ENCODE assay signal across 8 cellular contexts in the genomic region with DNA sequence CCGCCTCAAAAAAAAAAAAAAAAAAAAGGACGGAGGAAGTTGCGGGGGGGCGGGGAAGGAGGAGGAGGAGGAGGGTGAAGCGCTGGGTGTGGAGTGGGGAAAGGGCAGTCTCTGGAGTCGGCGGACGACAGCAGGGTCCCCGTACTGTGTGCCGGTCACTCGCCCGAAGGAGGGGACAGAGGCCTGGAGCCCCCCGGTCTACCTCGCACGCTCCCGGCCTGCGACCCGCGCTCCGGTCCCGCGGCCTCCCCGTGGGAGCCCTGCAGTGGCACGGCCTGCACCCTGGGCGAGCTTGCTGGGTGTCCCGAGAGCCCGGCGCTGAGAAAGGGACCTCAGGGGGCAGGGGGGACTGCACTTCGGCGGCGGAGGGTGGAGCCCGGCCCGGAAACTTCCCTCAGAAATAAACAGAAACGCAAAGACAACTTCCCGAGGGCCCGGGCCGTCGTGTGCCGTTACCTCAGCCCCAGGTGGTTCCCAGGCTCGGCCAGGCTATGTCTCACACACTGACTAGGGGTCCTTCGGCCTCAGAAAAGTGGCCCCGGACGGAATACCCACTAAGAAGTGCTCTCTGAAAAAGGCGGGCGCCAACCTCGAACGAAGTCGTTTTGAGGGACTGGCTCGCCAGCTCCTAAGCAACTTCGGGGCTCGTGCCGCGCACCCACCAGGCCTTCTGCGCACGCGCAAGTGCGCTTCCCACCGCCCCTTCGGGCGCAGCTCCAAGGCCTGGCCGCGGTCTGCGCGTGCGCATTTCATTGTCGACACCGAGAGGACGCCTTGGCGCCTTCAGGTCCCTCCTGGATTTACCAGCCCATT. TPM values are rescaled to one million over a fixed set of nuclear protein-coding genes. Genes with fewer than 3 reads are reported as not detected.
DNase-seq lines count a peak whose midpoint lies in the region; ATAC-seq and TF ChIP-seq lines count a peak whose summit lies in the region.

Gene MAJIN (minus strand): TSS at position 688 of the 813 bp plus-strand sequence. CDS start 12,703 bp downstream, outside the sequence.

- H3K9me3 ChIP-seq in BLaER1: no peaks in the 10 kb centered on the region
- H3K9me3 ChIP-seq in psoas muscle: no peaks in the 10 kb centered on the region
- no peaks in the 10 kb centered on the region for H3K9me3 ChIP-seq in thyroid gland

- no peaks in the 10 kb centered on the region for H3K9me3 Mint-ChIP-seq in activated naive CD4-positive, alpha-beta T cell treated with anti-CD3 and anti-CD28 coated beads, Interleukin-2, amount 50 U/mL, for 72 hours

- DNase-seq in RPMI8226 (peak; percentile 82), head of caudate nucleus (peak; percentile 23 to 87 (median 70)), psoas muscle (peak; percentile 87 to 95), thyroid gland (peak; percentile 86 to 88), NCI-H1105 treated with DMSO at 0.1 percent for 48 hours (lab: John Stamatoyannopoulos, UW) (no peak), NCI-H1092 treated with DMSO at 0.1 percent for 48 hours (lab: John Stamatoyannopoulos, UW) (no peak)
- peak; percentile 84 to 92 for DNase-seq in activated naive CD4-positive, alpha-beta T cell treated with anti-CD3 and anti-CD28 coated beads, Interleukin-2, amount 50 U/mL, for 72 hours (ENCODE audit: low spot score in 2 of 2)

- no peaks in the 10 kb centered on the region for H4K20me1 ChIP-seq in BLaER1

- TF ChIP-seq POLR2A in thyroid gland (IDR thresholded peaks at IDR 0.05): peak in 1 of 2 donors; percentile 35

- H3K27me3 ChIP-seq in BLaER1 (peaks cover 9% of the 10 kb centered on the region; the same call in 1 of the 2 replicates), psoas muscle (ENCODE audit: insufficient read depth in 3 of 3, low read length in 2 of 3) (no peaks in the 10 kb centered on the region), thyroid gland (no peaks in the 10 kb centered on the region)

- intact Hi-C loops in head of caudate nucleus (cut with DNase I) (no loop called here), psoas muscle (cut with DNase I) (no loop called here), thyroid gland (cut with DNase I) (no loop called here)

- 6 to 16% (median 16%) methylated on average over 48 to 68 of the region's 69 CpGs for WGBS in psoas muscle, 3 donors
- 23 to 30% methylated on average over 38 to 52 of the region's 69 CpGs for WGBS in thyroid gland, 2 donors

- H3K27ac Mint-ChIP-seq in activated naive CD4-positive, alpha-beta T cell treated with anti-CD3 and anti-CD28 coated beads, Interleukin-2, amount 50 U/mL, for 72 hours: peak within 1 kb of the TSS; percentile 84 to 99

- peak; percentile 28 to 45 for ATAC-seq in activated naive CD4-positive, alpha-beta T cell treated with anti-CD3 and anti-CD28 coated beads, Interleukin-2, amount 50 U/mL, for 72 hours
- ATAC-seq in psoas muscle: peak; percentile 80 to 98 (median 90)

- H3K4me1 ChIP-seq in BLaER1 (peaks cover 25% of the 10 kb centered on the region), psoas muscle (peaks cover 11% of the 10 kb centered on the region), thyroid gland (peaks cover 13 to 15% of the 10 kb centered on the region in 2 donors)

- H3K36me3 ChIP-seq in BLaER1: no peaks in the 10 kb centered on the region
- no peaks in the 10 kb centered on the region for H3K36me3 ChIP-seq in psoas muscle (ENCODE audit: insufficient read depth in 1 of 2, low read depth in 1 of 2)
- no peaks in the 10 kb centered on the region for H3K36me3 ChIP-seq in thyroid gland

- H3K4me2 ChIP-seq in BLaER1: peak within 1 kb of the TSS; percentile 54

- TF ChIP-seq CTCF in psoas muscle (IDR thresholded peaks at IDR 0.05) (no peak), thyroid gland (IDR thresholded peaks at IDR 0.05) (no peak)

- H3K36me3 Mint-ChIP-seq in activated naive CD4-positive, alpha-beta T cell treated with anti-CD3 and anti-CD28 coated beads, Interleukin-2, amount 50 U/mL, for 72 hours: no peaks in the 10 kb centered on the region

- H3K4me3 ChIP-seq in BLaER1 (no peak within 1 kb of the TSS), psoas muscle (peak within 1 kb of the TSS; percentile 61), thyroid gland (replicated peaks in 1 of 3) (peak within 1 kb of the TSS in 1 of 3 donors; percentile 21)

- H3K27ac ChIP-seq in BLaER1 (no peak within 1 kb of the TSS), psoas muscle (no peak within 1 kb of the TSS), thyroid gland (peak within 1 kb of the TSS; percentile 36 to 71 (median 49))

- H3K9ac ChIP-seq in BLaER1: no peak within 1 kb of the TSS

RNA-seq across cellular contexts. Expression of gene MAJIN, which starts in this region (rescaled TPM):
- total RNA-seq in activated naive CD4-positive, alpha-beta T cell treated with anti-CD3 and anti-CD28 coated beads, Interleukin-2, amount 50 U/mL, for 72 hours: under 1 TPM in 1 of 2 donors, not detected in 1; 0.45 TPM
- total RNA-seq in psoas muscle (not detected), thyroid gland (under 1 TPM in 1 of 4 donors, not detected in 3; 0.27 TPM)
- not detected for polyA plus RNA-seq in psoas muscle

Comparison
In these comparisons a context has a peak if more than half of its experiments do, and no peak if none do; other contexts are left out.
1. Peak in DNase-seq and ATAC-seq in activated naive CD4-positive, alpha-beta T cell treated with anti-CD3 and anti-CD28 coated beads, Interleukin-2, amount 50 U/mL, for 72 hours; RNA of the gene not detected or under 1 TPM.
2. Peak in DNase-seq, ATAC-seq and H3K4me3 ChIP-seq in psoas muscle; RNA of the gene not detected or under 1 TPM.
3. Peak in DNase-seq and H3K27ac ChIP-seq in thyroid gland; RNA of the gene not detected or under 1 TPM.
4. DNase-seq: peak in RPMI8226 (single experiment) and head of caudate nucleus (42 of 42); none in NCI-H1105 treated with DMSO at 0.1 percent for 48 hours (single experiment) and NCI-H1092 treated with DMSO at 0.1 percent for 48 hours (single experiment).